Comparison of ENCODE assay signal across 1 cellular context in the genomic region with DNA sequence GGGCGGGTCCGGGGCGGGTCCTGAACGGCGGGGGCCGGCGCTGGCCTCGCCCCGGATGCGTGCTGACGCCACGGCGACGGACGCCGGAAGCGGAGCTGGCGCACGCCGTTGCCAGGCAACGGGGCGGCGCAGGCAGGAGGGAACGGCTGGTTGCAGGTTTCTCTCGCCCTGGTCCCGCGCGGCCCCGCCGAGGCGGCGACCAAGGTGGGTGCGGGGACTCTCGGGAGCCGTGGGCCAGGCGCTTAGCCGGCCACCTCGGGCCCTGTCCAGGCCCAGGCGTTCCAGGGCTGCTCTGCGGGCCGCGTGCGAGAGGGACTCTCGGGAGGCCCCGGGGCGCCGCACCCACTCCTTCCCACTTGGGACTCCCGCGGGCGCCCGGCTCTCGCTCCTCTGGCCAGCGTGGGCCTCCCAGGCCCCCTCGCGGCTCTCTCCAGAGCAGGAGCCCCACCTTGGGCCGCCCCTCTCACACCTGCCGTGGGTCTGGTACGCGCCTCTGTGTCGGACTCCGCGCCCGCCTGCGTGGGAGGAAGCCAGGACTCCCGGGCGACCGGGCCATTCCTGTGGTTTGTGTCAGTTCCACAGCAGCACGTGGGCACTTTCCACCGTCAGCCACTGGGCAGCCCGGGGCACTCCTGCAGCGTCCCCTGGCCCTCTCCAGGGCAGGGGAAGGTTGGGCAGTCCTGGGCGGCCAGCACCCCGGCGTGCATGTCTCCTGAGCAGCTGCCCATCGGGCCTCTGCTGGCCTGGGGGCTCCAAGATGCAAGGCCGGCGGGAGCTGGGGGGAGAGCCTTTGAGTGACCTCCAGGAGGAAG.
A peak's percentile ranks its signal among the peaks of the same experiment; 100 is the strongest.
TF ChIP-seq lines count a peak whose summit lies in the region.

A gene (plus strand): TSS at position 114 of the 812 bp plus-strand sequence. CDS start 644 bp downstream, at position 758.

TF ChIP-seq in WTC11, 78 proteins besides CTCF, POLR2A, EP300 and RAD21 (continued from another document):
- TF ChIP-seq, protein P1, sequence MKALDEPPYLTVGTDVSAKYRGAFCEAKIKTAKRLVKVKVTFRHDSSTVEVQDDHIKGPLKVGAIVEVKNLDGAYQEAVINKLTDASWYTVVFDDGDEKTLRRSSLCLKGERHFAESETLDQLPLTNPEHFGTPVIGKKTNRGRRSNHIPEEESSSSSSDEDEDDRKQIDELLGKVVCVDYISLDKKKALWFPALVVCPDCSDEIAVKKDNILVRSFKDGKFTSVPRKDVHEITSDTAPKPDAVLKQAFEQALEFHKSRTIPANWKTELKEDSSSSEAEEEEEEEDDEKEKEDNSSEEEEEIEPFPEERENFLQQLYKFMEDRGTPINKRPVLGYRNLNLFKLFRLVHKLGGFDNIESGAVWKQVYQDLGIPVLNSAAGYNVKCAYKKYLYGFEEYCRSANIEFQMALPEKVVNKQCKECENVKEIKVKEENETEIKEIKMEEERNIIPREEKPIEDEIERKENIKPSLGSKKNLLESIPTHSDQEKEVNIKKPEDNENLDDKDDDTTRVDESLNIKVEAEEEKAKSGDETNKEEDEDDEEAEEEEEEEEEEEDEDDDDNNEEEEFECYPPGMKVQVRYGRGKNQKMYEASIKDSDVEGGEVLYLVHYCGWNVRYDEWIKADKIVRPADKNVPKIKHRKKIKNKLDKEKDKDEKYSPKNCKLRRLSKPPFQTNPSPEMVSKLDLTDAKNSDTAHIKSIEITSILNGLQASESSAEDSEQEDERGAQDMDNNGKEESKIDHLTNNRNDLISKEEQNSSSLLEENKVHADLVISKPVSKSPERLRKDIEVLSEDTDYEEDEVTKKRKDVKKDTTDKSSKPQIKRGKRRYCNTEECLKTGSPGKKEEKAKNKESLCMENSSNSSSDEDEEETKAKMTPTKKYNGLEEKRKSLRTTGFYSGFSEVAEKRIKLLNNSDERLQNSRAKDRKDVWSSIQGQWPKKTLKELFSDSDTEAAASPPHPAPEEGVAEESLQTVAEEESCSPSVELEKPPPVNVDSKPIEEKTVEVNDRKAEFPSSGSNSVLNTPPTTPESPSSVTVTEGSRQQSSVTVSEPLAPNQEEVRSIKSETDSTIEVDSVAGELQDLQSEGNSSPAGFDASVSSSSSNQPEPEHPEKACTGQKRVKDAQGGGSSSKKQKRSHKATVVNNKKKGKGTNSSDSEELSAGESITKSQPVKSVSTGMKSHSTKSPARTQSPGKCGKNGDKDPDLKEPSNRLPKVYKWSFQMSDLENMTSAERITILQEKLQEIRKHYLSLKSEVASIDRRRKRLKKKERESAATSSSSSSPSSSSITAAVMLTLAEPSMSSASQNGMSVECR (CRISPR knock-in tag; IDR thresholded peaks at IDR 0.05; ENCODE audit: borderline replicate concordance) = peak; percentile 29; the same call in 1 of the 2 replicates
- TF ChIP-seq, protein P2, sequence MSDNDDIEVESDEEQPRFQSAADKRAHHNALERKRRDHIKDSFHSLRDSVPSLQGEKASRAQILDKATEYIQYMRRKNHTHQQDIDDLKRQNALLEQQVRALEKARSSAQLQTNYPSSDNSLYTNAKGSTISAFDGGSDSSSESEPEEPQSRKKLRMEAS (CRISPR knock-in tag; IDR thresholded peaks at IDR 0.05) = peak; percentile 26; the same call in 1 of the 2 replicates
- TF ChIP-seq NFE2L1 (CRISPR knock-in tag; IDR thresholded peaks at IDR 0.05) = 0 out of 2 replicates have a peak, but pooled peaks have one; percentile 18
- TF ChIP-seq, protein P3, sequence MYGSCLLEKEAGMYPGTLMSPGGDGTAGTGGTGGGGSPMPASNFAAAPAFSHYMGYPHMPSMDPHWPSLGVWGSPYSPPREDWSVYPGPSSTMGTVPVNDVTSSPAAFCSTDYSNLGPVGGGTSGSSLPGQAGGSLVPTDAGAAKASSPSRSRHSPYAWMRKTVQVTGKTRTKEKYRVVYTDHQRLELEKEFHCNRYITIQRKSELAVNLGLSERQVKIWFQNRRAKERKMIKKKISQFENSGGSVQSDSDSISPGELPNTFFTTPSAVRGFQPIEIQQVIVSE (CRISPR knock-in tag; IDR thresholded peaks at IDR 0.05; ENCODE audit: borderline replicate concordance) = no peak
- no peak for TF ChIP-seq JUN (CRISPR knock-in tag; IDR thresholded peaks at IDR 0.05)
- TF ChIP-seq FOXP1 (CRISPR knock-in tag; IDR thresholded peaks at IDR 0.05; ENCODE audit: borderline replicate concordance) = no peak
- TF ChIP-seq FOXK1 (CRISPR knock-in tag; IDR thresholded peaks at IDR 0.05) = 0 out of 2 replicates have a peak, but pooled peaks have one; percentile 33
